8 cellular contexts compared by ENCODE assay signal in genomic region chr9:127981559-127982121, GRCh38. TPM values are rescaled to one million over a fixed set of nuclear protein-coding genes. Genes with fewer than 3 reads are reported as not detected.
A peak's percentile ranks its signal among the peaks of the same experiment; 100 is the strongest.
DNase-seq lines count a peak whose midpoint lies in the region; ATAC-seq, FAIRE-seq and TF ChIP-seq lines count a peak whose summit lies in the region.

No MANE protein-coding gene starts in this region.

- in situ Hi-C loops in Panc1 (cut with HindIII; ENCODE audit: low pct_unique_long_range_greater_than_20kb, low sequenced_read_pairs): no loop called here

- H3K4me3 ChIP-seq in CD4-positive, alpha-beta memory T cell (ENCODE audit: low read length in 2 of 2): peak overlapping the region in 1 of 2 donors; percentile 54
- H3K4me3 ChIP-seq in Panc1 (ENCODE audit: low read depth in 2 of 2, low read length in 2 of 2) (peak overlapping the region; percentile 65 to 94), endothelial cell of umbilical vein (replicated peaks in 1 of 3; ENCODE audit: insufficient read depth in 1 of 3, low read depth in 1 of 3, low read length in 3 of 3) (peak overlapping the region; percentile 18 to 33 (median 31)), ovary (peak overlapping the region; percentile 89)

- H3K9me3 Mint-ChIP-seq in CD4-positive, alpha-beta memory T cell: no peaks in the 10 kb centered on the region

- 62 to 66% (median 65%) methylated on average over 11 of the region's 11 CpGs for WGBS in ovary, 3 donors

- no peaks in the 10 kb centered on the region for H3K27me3 Mint-ChIP-seq in CD4-positive, alpha-beta memory T cell

- TF ChIP-seq EP300 in ovary (IDR thresholded peaks at IDR 0.05): no peak

- dilution Hi-C loops in endothelial cell of umbilical vein (cut with MboI; ENCODE audit: extremely low pct_ligation_motif_present, low sequenced_read_pairs): no loop called here

- ATAC-seq in Panc1: no peak
- ATAC-seq in HG03280 (IDR thresholded peaks at IDR 0.05; ENCODE audit: unreplicated experiment): no peak

- H4K20me1 ChIP-seq in endothelial cell of umbilical vein (replicated peaks; ENCODE audit: control insufficient read depth, extremely low read depth, insufficient read depth, low read length): no peaks in the 10 kb centered on the region

- peak overlapping the region; percentile 64 for H3K4me2 ChIP-seq in endothelial cell of umbilical vein (ENCODE audit: insufficient read depth, low read length)

- peak overlapping the region; percentile 84 to 94 (median 90) for H3K4me3 Mint-ChIP-seq in CD4-positive, alpha-beta memory T cell

- H3K79me2 ChIP-seq in endothelial cell of umbilical vein (ENCODE audit: control insufficient read depth, insufficient read depth, low read length): peaks cover 15% of the 10 kb centered on the region

- intact Hi-C loops in CD4-positive, alpha-beta memory T cell (cut with micrococcal nuclease): loop anchor here (1.0 kb wide), 6 partner anchors 10 to 86 kb away; partner anchors contain the start of gene NAIF1
- intact Hi-C loops in Panc1 (cut with micrococcal nuclease; ENCODE audit: unreplicated experiment): no loop called here
- intact Hi-C loops in endothelial cell of umbilical vein (cut with micrococcal nuclease): loop anchor here (1.0 to 2.0 kb wide), 3 partner anchors 17 to 39 kb away; no protein-coding TSS in a partner anchor
- intact Hi-C loops in ovary (cut with DNase I): no loop called here

- peak overlapping the region; percentile 78 for H3K27ac ChIP-seq in CD4-positive, alpha-beta memory T cell (ENCODE audit: low read depth, low read length)
- H3K27ac ChIP-seq in Panc1 (ENCODE audit: low read length) (peak overlapping the region; percentile 97), endothelial cell of umbilical vein (ENCODE audit: insufficient read depth, low read depth, low read length) (peak overlapping the region; percentile 54), ovary (peak overlapping the region in 1 of 2 donors; percentile 71)

- CTCF ChIA-PET in CD4-positive, alpha-beta memory T cell (lab: Charles Lee; ENCODE audit: partially characterized antibody): interaction anchor here (0.6 to 17.5 kb wide), 15 partner anchors 10 to 53 kb away, joined by 3 to 182 read pairs (median 4); no protein-coding TSS in a partner anchor
- CTCF ChIA-PET in Panc1 (lab: Charles Lee): no interaction called here
- CTCF ChIA-PET in endothelial cell of umbilical vein (lab: Charles Lee): interaction anchor here (0.6 to 10.3 kb wide), 8 partner anchors 16 to 1671 kb away, joined by 3 to 71 read pairs (median 3); no protein-coding TSS in a partner anchor

- POLR2A ChIA-PET in CD4-positive, alpha-beta memory T cell (lab: Charles Lee; ENCODE audit: partially characterized antibody): interaction anchor here (1.4 to 36.2 kb wide), 8 partner anchors 16 to 212 kb away, joined by 4 to 1317 read pairs (median 136); partner anchors contain the start of genes DPM2, NAIF1 and SLC25A25
- POLR2A ChIA-PET in Panc1 (lab: Charles Lee): interaction anchor here (0.6 kb wide), 1 partner anchor 64 kb away, joined by 6 read pairs; no protein-coding TSS in a partner anchor
- POLR2A ChIA-PET in endothelial cell of umbilical vein (lab: Charles Lee): no interaction called here

- no peaks in the 10 kb centered on the region for H3K9me1 ChIP-seq in endothelial cell of umbilical vein (replicated peaks; ENCODE audit: control insufficient read depth, extremely low read depth, insufficient read depth, low read length)

- peak overlapping the region; percentile 76 for H3K9ac ChIP-seq in endothelial cell of umbilical vein (replicated peaks; ENCODE audit: extremely low read depth, insufficient read depth, low read length)

- peak overlapping the region; percentile 71 for H2AFZ ChIP-seq in endothelial cell of umbilical vein (ENCODE audit: low read depth, low read length)

- FAIRE-seq in endothelial cell of umbilical vein (lab: Jason Lieb, UNC): no peak

- TSS peak; percentile 99 for BruUV-seq in Panc1 (replicated peaks; lab: Mats Ljungman, UMichigan)
- BruUV-seq in endothelial cell of umbilical vein (replicated peaks; lab: Mats Ljungman, UMichigan): no TSS peak

- H3K36me3 Mint-ChIP-seq in CD4-positive, alpha-beta memory T cell: peaks cover 17 to 26% of the 10 kb centered on the region in 2 donors

- no peaks in the 10 kb centered on the region for H3K36me3 ChIP-seq in CD4-positive, alpha-beta memory T cell (ENCODE audit: insufficient read depth, low read length)
- no peaks in the 10 kb centered on the region; the same call in none of the 2 replicates for H3K36me3 ChIP-seq in Panc1 (ENCODE audit: control insufficient read depth, insufficient read depth, low read length)
- no peaks in the 10 kb centered on the region for H3K36me3 ChIP-seq in endothelial cell of umbilical vein (ENCODE audit: control insufficient read depth in 2 of 2, extremely low read depth in 1 of 2, insufficient read depth in 2 of 2, low read length in 2 of 2)
- H3K36me3 ChIP-seq in ovary: no peaks in the 10 kb centered on the region

- H3K4me1 ChIP-seq in CD4-positive, alpha-beta memory T cell (ENCODE audit: insufficient read depth, low read length): peaks cover 39% of the 10 kb centered on the region
- H3K4me1 ChIP-seq in Panc1 (ENCODE audit: control insufficient read depth, insufficient read depth, low read length): peaks cover 36% of the 10 kb centered on the region
- peaks cover 22% of the 10 kb centered on the region for H3K4me1 ChIP-seq in endothelial cell of umbilical vein (ENCODE audit: control insufficient read depth, extremely low read depth, insufficient read depth, low read length)
- H3K4me1 ChIP-seq in ovary (ENCODE audit: insufficient read depth): peaks cover 15% of the 10 kb centered on the region

- peaks cover 21 to 44% (median 32%) of the 10 kb centered on the region in 4 donors for H3K4me1 Mint-ChIP-seq in CD4-positive, alpha-beta memory T cell

- peak overlapping the region; percentile 91 to 96 (median 93) for H3K27ac Mint-ChIP-seq in CD4-positive, alpha-beta memory T cell

- no peak for DNase-seq in CD4-positive, alpha-beta memory T cell
- DNase-seq in Panc1 (ENCODE audit: low read depth, low spot score): no peak
- DNase-seq in endothelial cell of umbilical vein (ENCODE audit: low read depth, low spot score): no peak
- peak in 3 of 5 donors; percentile 25 to 46 (median 34) for DNase-seq in ovary
- DNase-seq in globus pallidus (ENCODE audit: low spot score): no peak
- no peak for DNase-seq in NCI-H146 (lab: John Stamatoyannopoulos, UW)
- DNase-seq in NCI-H345 (lab: John Stamatoyannopoulos, UW): no peak

- H3K27me3 ChIP-seq in CD4-positive, alpha-beta memory T cell (ENCODE audit: insufficient read depth, low read length): no peaks in the 10 kb centered on the region
- H3K27me3 ChIP-seq in Panc1 (ENCODE audit: control insufficient read depth, insufficient read depth, low read length) (no peaks in the 10 kb centered on the region), endothelial cell of umbilical vein (ENCODE audit: control insufficient read depth in 2 of 2, insufficient read depth in 2 of 2, low read length in 2 of 2) (no peaks in the 10 kb centered on the region), ovary (no peaks in the 10 kb centered on the region)

- H3K9me3 ChIP-seq in CD4-positive, alpha-beta memory T cell (ENCODE audit: control insufficient read depth in 1 of 2, low read length in 2 of 2): no peaks in the 10 kb centered on the region
- H3K9me3 ChIP-seq in Panc1 (ENCODE audit: control insufficient read depth, insufficient read depth, low read depth, low read length) (no peaks in the 10 kb centered on the region), endothelial cell of umbilical vein (replicated peaks; ENCODE audit: control insufficient read depth, insufficient read depth, low read length) (no peaks in the 10 kb centered on the region), ovary (no peaks in the 10 kb centered on the region)

- no peak for TF ChIP-seq CTCF in Panc1 (IDR thresholded peaks at IDR 0.05)
- TF ChIP-seq CTCF in endothelial cell of umbilical vein (IDR thresholded peaks at IDR 0.05; ENCODE audit: extremely low read depth in 1 of 2, insufficient read depth in 1 of 2, low read depth in 1 of 2, low read length in 2 of 2): no peak
- TF ChIP-seq CTCF in ovary (IDR thresholded peaks at IDR 0.05): no peak

- TF ChIP-seq POLR2A in endothelial cell of umbilical vein (IDR thresholded peaks at IDR 0.05; ENCODE audit: low read depth, low read length) (no peak), ovary (IDR thresholded peaks at IDR 0.05) (no peak)

RNA-seq across cellular contexts. Expression of gene EEIG1, which starts 0.9 kb away (rescaled TPM):
- total RNA-seq in CD4-positive, alpha-beta memory T cell: 100 to 1,000 TPM; 516 to 550 TPM
- 100 to 1,000 TPM in 1 of 2 donors, 10 to 100 TPM in 1; 95.4 to 205 TPM for polyA plus RNA-seq in CD4-positive, alpha-beta memory T cell
- total RNA-seq in Panc1 (2021; ENCODE audit: unreplicated experiment): 361 TPM
- 215 TPM for polyA plus RNA-seq in Panc1 (2012; ENCODE audit: insufficient read length)
- 16.4 and 19.0 TPM in 2 replicates for total RNA-seq in endothelial cell of umbilical vein
- polyA plus RNA-seq in endothelial cell of umbilical vein: 8.4 and 13.5 TPM in 2 replicates
- polyA plus RNA-seq in endothelial cell of umbilical vein (2011; cell fraction: cytosol; rRNA removed): 13.6 and 15.5 TPM in 2 replicates
- 15.1 and 16.4 TPM in 2 replicates for polyA plus RNA-seq in endothelial cell of umbilical vein (2011; cell fraction: nucleus; rRNA removed)
- polyA plus RNA-seq in endothelial cell of umbilical vein (2012): 10.7 and 14.9 TPM in 2 replicates
- 4.3 and 4.4 TPM in 2 replicates for polyA minus RNA-seq in endothelial cell of umbilical vein
- 8.4 TPM for polyA minus RNA-seq in endothelial cell of umbilical vein (2011; cell fraction: cytosol; rRNA and poly(A)+ RNA removed)
- polyA minus RNA-seq in endothelial cell of umbilical vein (2011; cell fraction: nucleus; rRNA and poly(A)+ RNA removed): 3.9 and 5.3 TPM in 2 replicates
- 100 to 1,000 TPM in 2 of 7 donors, 10 to 100 TPM in 4, 1 to 10 TPM in 1; 8.6 to 104 (median 76.0) TPM for total RNA-seq in ovary
- polyA plus RNA-seq in ovary: 10 to 100 TPM; 17.9 to 20.8 TPM

RNA-seq across cellular contexts. Expression of gene DPM2, which starts 44.0 kb away (rescaled TPM):
- 10 to 100 TPM; 37.0 to 39.7 TPM for total RNA-seq in CD4-positive, alpha-beta memory T cell
- polyA plus RNA-seq in CD4-positive, alpha-beta memory T cell: 10 to 100 TPM; 41.0 to 43.1 TPM
- total RNA-seq in Panc1 (2021; ENCODE audit: unreplicated experiment) (58.7 TPM), endothelial cell of umbilical vein (41.9 and 47.9 TPM in 2 replicates), ovary (10 to 100 TPM; 10.6 to 37.1 (median 27.8) TPM)
- polyA plus RNA-seq in Panc1 (2012; ENCODE audit: insufficient read length): 51.1 TPM
- polyA plus RNA-seq in endothelial cell of umbilical vein (63.9 and 85.0 TPM in 2 replicates), ovary (10 to 100 TPM; 22.7 to 27.2 TPM)
- polyA plus RNA-seq in endothelial cell of umbilical vein (2011; cell fraction: cytosol; rRNA removed): 45.5 and 45.9 TPM in 2 replicates
- 31.6 and 39.0 TPM in 2 replicates for polyA plus RNA-seq in endothelial cell of umbilical vein (2011; cell fraction: nucleus; rRNA removed)
- 38.9 and 45.4 TPM in 2 replicates for polyA plus RNA-seq in endothelial cell of umbilical vein (2012)
- polyA minus RNA-seq in endothelial cell of umbilical vein: 39.8 and 52.5 TPM in 2 replicates
- 59.2 TPM for polyA minus RNA-seq in endothelial cell of umbilical vein (2011; cell fraction: cytosol; rRNA and poly(A)+ RNA removed)
- polyA minus RNA-seq in endothelial cell of umbilical vein (2011; cell fraction: nucleus; rRNA and poly(A)+ RNA removed): 26.8 and 33.0 TPM in 2 replicates

RNA-seq across cellular contexts. Expression of gene PIP5KL1, which starts 51.1 kb away (rescaled TPM):
- 1 to 10 TPM in 1 of 2 experiments, under 1 TPM in 1; 0.72 to 1.8 TPM for total RNA-seq in CD4-positive, alpha-beta memory T cell
- under 1 TPM; 0.26 to 0.79 TPM for polyA plus RNA-seq in CD4-positive, alpha-beta memory T cell
- total RNA-seq in Panc1 (2021; ENCODE audit: unreplicated experiment) (7.8 TPM), endothelial cell of umbilical vein (2.9 and 3.8 TPM in 2 replicates), ovary (1 to 10 TPM in 6 of 7 donors, under 1 TPM in 1; 0.48 to 4.0 (median 2.0) TPM)
- polyA plus RNA-seq in Panc1 (2012; ENCODE audit: insufficient read length): 10.9 TPM
- polyA plus RNA-seq in endothelial cell of umbilical vein (1.5 and 2.3 TPM in 2 replicates), ovary (under 1 TPM; 0.10 to 0.35 TPM)
- 0.28 and 0.87 TPM in 2 replicates for polyA plus RNA-seq in endothelial cell of umbilical vein (2011; cell fraction: cytosol; rRNA removed)
- polyA plus RNA-seq in endothelial cell of umbilical vein (2011; cell fraction: nucleus; rRNA removed): 5.1 and 6.2 TPM in 2 replicates
- polyA plus RNA-seq in endothelial cell of umbilical vein (2012): 0.56 and 1.3 TPM in 2 replicates
- polyA minus RNA-seq in endothelial cell of umbilical vein: 0.42 and 0.83 TPM in 2 replicates
- polyA minus RNA-seq in endothelial cell of umbilical vein (2011; cell fraction: cytosol; rRNA and poly(A)+ RNA removed): 4.0 TPM
- 1.6 and 1.8 TPM in 2 replicates for polyA minus RNA-seq in endothelial cell of umbilical vein (2011; cell fraction: nucleus; rRNA and poly(A)+ RNA removed)

Comparison
In these comparisons a context has a peak if more than half of its experiments do, and no peak if none do; other contexts are left out.
1. DNase-seq: peak in ovary (3 of 5); none in CD4-positive, alpha-beta memory T cell (0 of 5), Panc1 (single experiment), endothelial cell of umbilical vein (single experiment), globus pallidus (single experiment), NCI-H146 (single experiment) and NCI-H345 (single experiment).
2. intact Hi-C loops: an anchor here in CD4-positive, alpha-beta memory T cell (1.0 kb wide) and endothelial cell of umbilical vein (1.0 to 2.0 kb wide); none called in Panc1 and ovary.